Comparison of ENCODE assay signal across 8 cellular contexts in genomic region chr10:114404171-114405010, GRCh38. TPM values are rescaled to one million over a fixed set of nuclear protein-coding genes. Genes with fewer than 3 reads are reported as not detected.
DNase-seq lines count a peak whose midpoint lies in the region; ATAC-seq and TF ChIP-seq lines count a peak whose summit lies in the region.

A gene with protein sequence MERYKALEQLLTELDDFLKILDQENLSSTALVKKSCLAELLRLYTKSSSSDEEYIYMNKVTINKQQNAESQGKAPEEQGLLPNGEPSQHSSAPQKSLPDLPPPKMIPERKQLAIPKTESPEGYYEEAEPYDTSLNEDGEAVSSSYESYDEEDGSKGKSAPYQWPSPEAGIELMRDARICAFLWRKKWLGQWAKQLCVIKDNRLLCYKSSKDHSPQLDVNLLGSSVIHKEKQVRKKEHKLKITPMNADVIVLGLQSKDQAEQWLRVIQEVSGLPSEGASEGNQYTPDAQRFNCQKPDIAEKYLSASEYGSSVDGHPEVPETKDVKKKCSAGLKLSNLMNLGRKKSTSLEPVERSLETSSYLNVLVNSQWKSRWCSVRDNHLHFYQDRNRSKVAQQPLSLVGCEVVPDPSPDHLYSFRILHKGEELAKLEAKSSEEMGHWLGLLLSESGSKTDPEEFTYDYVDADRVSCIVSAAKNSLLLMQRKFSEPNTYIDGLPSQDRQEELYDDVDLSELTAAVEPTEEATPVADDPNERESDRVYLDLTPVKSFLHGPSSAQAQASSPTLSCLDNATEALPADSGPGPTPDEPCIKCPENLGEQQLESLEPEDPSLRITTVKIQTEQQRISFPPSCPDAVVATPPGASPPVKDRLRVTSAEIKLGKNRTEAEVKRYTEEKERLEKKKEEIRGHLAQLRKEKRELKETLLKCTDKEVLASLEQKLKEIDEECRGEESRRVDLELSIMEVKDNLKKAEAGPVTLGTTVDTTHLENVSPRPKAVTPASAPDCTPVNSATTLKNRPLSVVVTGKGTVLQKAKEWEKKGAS (minus strand): TSS chr10:114404502. CDS start chr10:114404455, 47 bp downstream.

- DNase-seq in Right ventricle myocardium inferior (ENCODE audit: missing footprints) (no peak), cardiac septum (ENCODE audit: low spot score) (no peak), body of pancreas (peak; percentile 59 to 78 (median 69)), stomach (peak; percentile 57), germinal center (ENCODE audit: low spot score) (no peak), GM19238 (ENCODE audit: insufficient read length, low spot score) (no peak), HFFc6 (no peak)

- no peaks in the 10 kb centered on the region for H3K36me3 Mint-ChIP-seq in HFFc6 (ENCODE audit: low read depth)

- no peak within 1 kb of the TSS for H3K4me3 Mint-ChIP-seq in HFFc6

- intact Hi-C loops in Right ventricle myocardium inferior (cut with DNase I) = loop anchor here (5.0 kb wide), 1 partner anchor 77 kb away; no protein-coding TSS in a partner anchor
- intact Hi-C loops in cardiac septum (cut with DNase I) = loop anchor here (5.0 to 10.0 kb wide), 2 partner anchors 72 to 100 kb away; no protein-coding TSS in a partner anchor
- intact Hi-C loops in body of pancreas (cut with DNase I) = no loop called here
- intact Hi-C loops in stomach (cut with DNase I; ENCODE audit: low total_unique reads) = no loop called here

- H3K36me3 ChIP-seq in body of pancreas (replicated peaks in 1 of 2; ENCODE audit: insufficient read depth in 1 of 2, low read depth in 2 of 2) = no peaks in the 10 kb centered on the region
- no peaks in the 10 kb centered on the region for H3K36me3 ChIP-seq in stomach

- TF ChIP-seq POLR2A in body of pancreas (IDR thresholded peaks at IDR 0.05) (peak; percentile 40 to 64 (median 62)), stomach (IDR thresholded peaks at IDR 0.05) (no peak)

- H3K4me3 ChIP-seq in body of pancreas (peak within 1 kb of the TSS; percentile 26 to 54), stomach (peak within 1 kb of the TSS; percentile 55 to 66 (median 61))

- no peaks in the 10 kb centered on the region; the same call in 1 of the 2 replicates for H3K9me3 Mint-ChIP-seq in HFFc6

- peaks cover 53% of the 10 kb centered on the region for H3K27me3 Mint-ChIP-seq in HFFc6 (ENCODE audit: insufficient read depth)

- H3K4me1 ChIP-seq in body of pancreas (peaks cover 37% of the 10 kb centered on the region), stomach (peaks cover 18 to 56% (median 25%) of the 10 kb centered on the region in 4 donors)

- H3K27ac ChIP-seq in body of pancreas = peak within 1 kb of the TSS; percentile 30 to 71 (median 66)
- peak within 1 kb of the TSS; percentile 31 for H3K27ac ChIP-seq in layer of hippocampus (ENCODE audit: low read depth, low read length)
- peak within 1 kb of the TSS; percentile 9 to 78 (median 71) for H3K27ac ChIP-seq in stomach

- WGBS in body of pancreas, 2 donors = 1% methylated on average over 61 of the region's 88 CpGs; no CpG with 5 or more reads in 1 of the 2 donors
- WGBS in stomach, 5 donors = 1 to 10% (median 2%) methylated on average over 10 to 88 of the region's 88 CpGs

- no peak within 1 kb of the TSS for H3K27ac Mint-ChIP-seq in HFFc6

- TF ChIP-seq CTCF in body of pancreas (IDR thresholded peaks at IDR 0.05) (no peak), stomach (IDR thresholded peaks at IDR 0.05) (no peak), HFFc6 (IDR thresholded peaks at IDR 0.05) (no peak)

- no peaks in the 10 kb centered on the region for H3K27me3 ChIP-seq in body of pancreas
- peaks cover 16% of the 10 kb centered on the region for H3K27me3 ChIP-seq in layer of hippocampus (ENCODE audit: control insufficient read depth, insufficient read depth, low read length)
- H3K27me3 ChIP-seq in stomach = peaks cover 0 to 32% (median 20%) of the 10 kb centered on the region in 3 donors

- no peak for TF ChIP-seq EP300 in stomach (IDR thresholded peaks at IDR 0.05)

- H3K9me3 ChIP-seq in body of pancreas (no peaks in the 10 kb centered on the region), stomach (no peaks in the 10 kb centered on the region)

- peaks cover 7% of the 10 kb centered on the region; the same call in 1 of the 2 replicates for H3K4me1 Mint-ChIP-seq in HFFc6 (ENCODE audit: low read depth)

- ATAC-seq in Right ventricle myocardium inferior (peak; percentile 74), body of pancreas (peak; percentile 89)

RNA-seq across cellular contexts. Expression of the gene that starts here (rescaled TPM):
- total RNA-seq in Right ventricle myocardium inferior = 5.7 TPM
- 3.9 TPM for total RNA-seq in cardiac septum
- total RNA-seq in body of pancreas = 10 to 100 TPM; 10.5 to 17.9 TPM
- 10 to 100 TPM in 4 of 5 donors, 1 to 10 TPM in 1; 7.2 to 25.0 (median 19.3) TPM for total RNA-seq in stomach
- 1 to 10 TPM; 2.6 to 4.5 (median 3.4) TPM for polyA plus RNA-seq in stomach
- under 1 TPM in 2 of 6 experiments, not detected in 4; 0.07 to 0.09 TPM for total RNA-seq in HFFc6 (2021; fragmentation: NEBNext Ultra II Directional; extraction: Animal tissue kit (Norgen Biotek cat#: 25700))

Comparison
In these comparisons a context has a peak if more than half of its experiments do, and no peak if none do; other contexts are left out.
1. DNase-seq: peak in body of pancreas (4 of 4) and stomach (single experiment); none in Right ventricle myocardium inferior (single experiment), cardiac septum (single experiment), germinal center (single experiment), GM19238 (single experiment) and HFFc6 (single experiment).
2. POLR2A ChIP-seq: peak in body of pancreas (3 of 3); none in stomach (0 of 4).
3. intact Hi-C loops: an anchor here in Right ventricle myocardium inferior (5.0 kb wide) and cardiac septum (5.0 to 10.0 kb wide); none called in body of pancreas and stomach.
4. Peak in every context shown above with its lines, with median percentiles within 50 percentile points of each other: H3K27ac ChIP-seq.